In the genomic region with DNA sequence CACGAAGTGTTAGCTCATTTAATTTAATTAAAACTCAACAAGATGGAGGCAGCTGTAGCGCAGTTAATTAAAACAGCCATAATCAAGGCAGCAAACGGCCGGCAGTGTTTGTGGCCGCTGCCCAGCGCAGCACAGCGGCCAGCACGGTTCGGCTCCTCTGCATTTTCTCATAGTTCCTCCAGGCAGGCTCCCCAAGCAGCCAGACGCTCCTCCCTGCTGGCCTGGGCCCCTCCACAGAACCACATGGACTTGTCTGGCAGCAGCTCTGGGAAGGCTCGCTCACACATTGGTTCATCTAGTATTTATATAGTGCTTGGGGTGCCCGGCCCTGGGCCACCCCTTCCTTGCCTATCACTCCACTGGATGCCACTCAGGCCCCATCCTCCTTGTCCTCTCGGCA, we compare ENCODE assay signal across 22 cellular contexts.
"Had no signal": no experiment of that assay in that cellular context is flagged by ENCODE, and none has a peak within 500 bp of the region (broad histone marks: within the 10 kb centered on the region; RNA-seq: fewer than 3 reads in every experiment).

No MANE protein-coding gene starts in this region.

- H3K27ac Mint-ChIP-seq: activated naive CD8-positive, alpha-beta T cell; mesothelial cell of epicardium; T-helper 2 cell treated with Interferon-gamma antibody and Interleukin-4, amounts not matched to agents 5 μg/mL and 100 μg/mL, for 36 hours had no signal

- H3K4me2 ChIP-seq: smooth muscle cell had no signal

- H3K36me3 Mint-ChIP-seq: activated naive CD8-positive, alpha-beta T cell; naive thymus-derived CD4-positive, alpha-beta T cell had no signal

- H3K27me3 ChIP-seq: dorsolateral prefrontal cortex, tibial nerve had no signal

- H3K36me3 ChIP-seq: heart left ventricle, neutrophil had no signal

- H3K27ac ChIP-seq: coronary artery, heart left ventricle, neutrophil, tibial nerve had no signal

- H3K4me3 ChIP-seq: coronary artery, dorsolateral prefrontal cortex, heart left ventricle, smooth muscle cell, tibial nerve had no signal

- H3K9me3 Mint-ChIP-seq: mesothelial cell of epicardium; naive thymus-derived CD4-positive, alpha-beta T cell; T-helper 2 cell treated with Interferon-gamma antibody and Interleukin-4, amounts not matched to agents 5 μg/mL and 100 μg/mL, for 36 hours had no signal

- ATAC-seq: activated CD4-positive, CD25-positive, alpha-beta regulatory T cell treated with anti-CD3 and anti-CD28 coated beads, Interleukin-2, amount 50 U/mL, for 24 hours; heart left ventricle; naive thymus-derived CD4-positive, alpha-beta T cell had no signal

- H3K4me3 Mint-ChIP-seq: activated naive CD8-positive, alpha-beta T cell; mesothelial cell of epicardium; naive thymus-derived CD4-positive, alpha-beta T cell; T-helper 2 cell treated with Interferon-gamma antibody and Interleukin-4, amounts not matched to agents 5 μg/mL and 100 μg/mL, for 36 hours had no signal

- DNase-seq: activated CD4-positive, alpha-beta T cell treated with anti-CD3 and anti-CD28 coated beads for 48 hours; activated CD4-positive, alpha-beta T cell treated with anti-CD3 and anti-CD28 coated beads, Interleukin-2, amount 50 U/mL, for 48 hours; activated CD8-positive, alpha-beta memory T cell treated with anti-CD3 and anti-CD28 coated beads for 24 hours; activated effector memory CD4-positive, alpha-beta T cell treated with Interleukin-2 at 50 U/mL for 16 hours; activated naive CD4-positive, alpha-beta T cell treated with Interleukin-2 at 50 U/mL for 16 hours; effector memory CD4-positive, alpha-beta T cell; erythroblast; heart left ventricle; naive thymus-derived CD4-positive, alpha-beta T cell; stimulated activated CD4-positive, alpha-beta T cell treated with anti-CD3 and anti-CD28 coated beads, Interleukin-1b, Interleukin-23, amount 100 ng/mL, for 48 hours; stimulated activated CD4-positive, alpha-beta T cell treated with anti-CD3 and anti-CD28 coated beads, Interleukin-4, amount 100 ng/mL, for 4 hours; stimulated activated naive CD4-positive, alpha-beta T cell treated with Interleukin-2 at 50 U/mL for 16 hours; T-helper 1 cell had no signal

- H3K9me3 ChIP-seq: heart left ventricle, neutrophil, tibial nerve had no signal
